18 cellular contexts compared by ENCODE assay signal in the genomic region with DNA sequence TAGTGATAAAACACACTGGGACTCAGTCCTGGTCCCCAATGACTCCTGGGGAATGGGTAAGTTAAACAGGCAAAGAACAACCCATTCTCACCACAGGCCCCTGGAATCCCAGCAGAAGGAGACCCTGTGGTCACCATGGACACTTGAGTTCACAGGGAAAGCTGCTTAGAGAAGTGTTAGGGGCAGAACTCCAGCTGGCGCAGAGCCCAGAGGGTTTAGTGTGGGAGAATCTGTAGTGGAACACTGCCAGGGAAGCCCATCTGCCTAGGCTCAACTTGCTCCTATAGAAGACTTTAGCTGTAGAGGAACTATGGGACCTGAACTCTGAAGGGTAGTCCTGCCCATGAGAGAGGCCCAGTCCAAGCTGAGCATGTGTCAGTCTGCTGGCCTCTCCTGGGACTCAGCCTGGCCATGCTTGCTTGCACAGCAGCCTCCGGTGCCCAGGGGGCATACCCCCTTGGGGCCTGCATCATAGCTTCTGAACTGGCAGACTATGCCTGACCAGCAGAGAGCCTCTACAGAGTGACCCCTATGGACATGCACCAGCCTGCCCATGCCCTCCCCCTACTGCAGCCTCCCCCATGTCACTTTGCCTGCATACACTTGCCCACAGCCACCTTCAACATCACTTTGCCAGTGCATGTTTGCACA.
DNase-seq lines count a peak whose midpoint lies in the region; ATAC-seq and TF ChIP-seq lines count a peak whose summit lies in the region.
"Had no signal": no experiment of that assay in that cellular context is flagged by ENCODE, and none has a peak within 500 bp of the region (broad histone marks: within the 10 kb centered on the region; RNA-seq: fewer than 3 reads in every experiment).

No MANE protein-coding gene starts in this region.

- H3K4me3 ChIP-seq in BLaER1 (no peak overlapping the region), fibroblast of villous mesenchyme (ENCODE audit: low read depth, low read length) (no peak overlapping the region)

- peak; percentile 84 for DNase-seq in DMS 273 treated with DMSO at 0.1 percent for 48 hours (lab: John Stamatoyannopoulos, UW)
- DNase-seq in NCI-H82 (lab: John Stamatoyannopoulos, UW), result peak; percentile 95
- DNase-seq in fibroblast of villous mesenchyme (ENCODE audit: low read depth), result peak; percentile 10
- DNase-seq in NCI-H510A (lab: John Stamatoyannopoulos, UW), result no peak
- DNase-seq: C1 segment of cervical spinal cord; CD8-positive, alpha-beta memory T cell; DMS79 treated with DMSO at 0.1 percent for 48 hours; HFFc6; NCI-H1092 treated with DMSO at 0.1 percent for 48 hours; NCI-H146; NCI-H2081 treated with DMSO at 0.1 percent for 48 hours; NCI-H345; NCI-H748 treated with DMSO at 0.1 percent for 48 hours; PC-3; T-helper 1 cell had no signal

- H3K9me3 ChIP-seq in BLaER1, result peaks cover 23% of the 10 kb centered on the region

- no peak overlapping the region for H3K27ac ChIP-seq in BLaER1

- H3K27me3 ChIP-seq in BLaER1, result no peaks in the 10 kb centered on the region

- no peak overlapping the region for H3K9ac ChIP-seq in BLaER1

- H3K4me2 ChIP-seq in BLaER1, result peak overlapping the region; percentile 54

- no peak for ATAC-seq in GM21515 (IDR thresholded peaks at IDR 0.05; ENCODE audit: unreplicated experiment)
- ATAC-seq in GM21825 (IDR thresholded peaks at IDR 0.05; ENCODE audit: unreplicated experiment), result no peak
- ATAC-seq: PC-3 had no signal

- peaks cover 23% of the 10 kb centered on the region for H3K4me1 ChIP-seq in BLaER1

- H4K20me1 ChIP-seq in BLaER1, result no peaks in the 10 kb centered on the region

- H3K36me3 ChIP-seq in BLaER1, result no peaks in the 10 kb centered on the region

- TF ChIP-seq CTCF in fibroblast of villous mesenchyme (IDR thresholded peaks at IDR 0.05; ENCODE audit: insufficient read depth, low read depth, low read length), result no peak
